ENCODE assay signal across 1 cellular context in genomic region chr2:95313296-95314265, GRCh38.
TF ChIP-seq lines count a peak whose summit lies in the region.

No MANE protein-coding gene starts in this region.

TF ChIP-seq in GM12878, 131 proteins besides CTCF, POLR2A, EP300 and RAD21:
- TF ChIP-seq BCL3 (IDR thresholded peaks at IDR 0.05; ENCODE audit: borderline replicate concordance, insufficient read depth, low read depth, low read length, poor library complexity, severe bottlenecking) (peak; percentile 19), PML (IDR thresholded peaks at IDR 0.05; ENCODE audit: low read length) (no peak)
